Comparison of ENCODE assay signal across 6 cellular contexts in genomic region chr2:40896358-40896757, GRCh38.
"Had no signal": no experiment of that assay in that cellular context is flagged by ENCODE, and none has a peak within 500 bp of the region (broad histone marks: within the 10 kb centered on the region; RNA-seq: fewer than 3 reads in every experiment).

No MANE protein-coding gene starts in this region.

- H3K4me3 ChIP-seq: GM23338 had no signal

- DNase-seq: H9, HCEC 1CT, KBM-7 had no signal

- H3K27ac ChIP-seq: HL-60 had no signal

- ATAC-seq: GM23338, HepG2 had no signal
